In genomic region chr17:29569245-29569950, GRCh38 we compare ENCODE assay signal across 8 cellular contexts. TPM values are rescaled to one million over a fixed set of nuclear protein-coding genes. Genes with fewer than 3 reads are reported as not detected.
DNase-seq lines count a peak whose midpoint lies in the region; ATAC-seq lines count a peak whose summit lies in the region.

No MANE protein-coding gene starts in this region.

- H3K27me3 ChIP-seq in iPS DF 6.9 (ENCODE audit: control insufficient read depth, insufficient read depth, low read length) = peaks cover 11% of the 10 kb centered on the region; the same call in 1 of the 2 replicates

- DNase-seq in activated CD4-positive, alpha-beta T cell treated with anti-CD3 and anti-CD28 coated beads for 36 hours = no peak
- no peak for DNase-seq in activated CD4-positive, alpha-beta T cell treated with anti-CD3 and anti-CD28 coated beads for 4 hours
- peak; percentile 18 for DNase-seq in activated CD4-positive, alpha-beta memory T cell treated with anti-CD3 and anti-CD28 coated beads, Interleukin-2, amount 10 ng/mL, durations not matched to agents 7 days and 5 days
- DNase-seq in iPS DF 6.9 (ENCODE audit: low read depth, low spot score) (no peak), NCI-H2107 treated with DMSO at 0.1 percent for 48 hours (lab: John Stamatoyannopoulos, UW; ENCODE audit: unreplicated experiment) (no peak), epidermal melanocyte (ENCODE audit: insufficient read length, low spot score) (no peak)
- DNase-seq in stimulated activated CD8-positive, alpha-beta memory T cell treated with anti-CD3 and anti-CD28 coated beads, Interleukin-4, amount 100 ng/mL, for 48 hours = peak; percentile 34
- DNase-seq in activated CD4-positive, alpha-beta T cell treated with anti-CD3 and anti-CD28 coated beads for 48 hours = no peak

- no peak for ATAC-seq in activated CD4-positive, alpha-beta T cell treated with anti-CD3 and anti-CD28 coated beads for 36 hours

- peak overlapping the region; percentile 52 for H3K27ac Mint-ChIP-seq in activated CD4-positive, alpha-beta T cell treated with anti-CD3 and anti-CD28 coated beads for 36 hours
- H3K27ac Mint-ChIP-seq in activated CD4-positive, alpha-beta memory T cell treated with anti-CD3 and anti-CD28 coated beads, Interleukin-2, amount 10 ng/mL, durations not matched to agents 7 days and 5 days = peak overlapping the region; percentile 59

- WGBS in iPS DF 6.9 (ENCODE audit: insufficient coverage, insufficient read length) = no CpG with 5 or more reads among the region's 14 CpGs

- no peaks in the 10 kb centered on the region for H3K9me3 Mint-ChIP-seq in activated CD4-positive, alpha-beta T cell treated with anti-CD3 and anti-CD28 coated beads for 36 hours (ENCODE audit: low read depth)
- no peaks in the 10 kb centered on the region for H3K9me3 Mint-ChIP-seq in activated CD4-positive, alpha-beta memory T cell treated with anti-CD3 and anti-CD28 coated beads, Interleukin-2, amount 10 ng/mL, durations not matched to agents 7 days and 5 days

- peak overlapping the region; percentile 76; the same call in 1 of the 2 replicates for H3K4me3 ChIP-seq in iPS DF 6.9 (ENCODE audit: low read length)

- CTCF ChIA-PET in activated CD4-positive, alpha-beta T cell treated with anti-CD3 and anti-CD28 coated beads for 36 hours (lab: Charles Lee) = interaction anchor here (0.6 to 13.5 kb wide), 7 partner anchors 10 to 362 kb away, joined by 3 to 93 read pairs (median 3); partner anchors contain the start of gene GIT1
- CTCF ChIA-PET in activated CD4-positive, alpha-beta memory T cell treated with anti-CD3 and anti-CD28 coated beads, Interleukin-2, amount 10 ng/mL, durations not matched to agents 7 days and 5 days (lab: Charles Lee) = interaction anchor here (1.0 to 7.1 kb wide), 7 partner anchors 10 to 200 kb away, joined by 3 to 64 read pairs (median 4); no protein-coding TSS in a partner anchor

- H3K36me3 ChIP-seq in iPS DF 6.9 (ENCODE audit: control insufficient read depth, insufficient read depth, low read length) = 0 out of 2 replicates have a peak, but pooled peaks cover 2% of the 10 kb centered on the region

- H3K27ac ChIP-seq in iPS DF 6.9 (ENCODE audit: low read length) = no peak overlapping the region

- H3K36me3 Mint-ChIP-seq in activated CD4-positive, alpha-beta T cell treated with anti-CD3 and anti-CD28 coated beads for 36 hours (ENCODE audit: low read depth) = peaks cover 14% of the 10 kb centered on the region
- peaks cover 35% of the 10 kb centered on the region for H3K36me3 Mint-ChIP-seq in activated CD4-positive, alpha-beta memory T cell treated with anti-CD3 and anti-CD28 coated beads, Interleukin-2, amount 10 ng/mL, durations not matched to agents 7 days and 5 days (ENCODE audit: low read depth)

- intact Hi-C loops in activated CD4-positive, alpha-beta T cell treated with anti-CD3 and anti-CD28 coated beads for 36 hours (cut with DNase I, micrococcal nuclease) = loop anchor here (2.0 to 10.0 kb wide), 8 partner anchors 19 to 907 kb away; partner anchors contain the start of genes GIT1 (in 1 of the 2), NEK8 (in 1 of the 2), NUFIP2 (in 1 of the 2) and SDF2 (in 1 of the 2)

- H3K4me3 Mint-ChIP-seq in activated CD4-positive, alpha-beta T cell treated with anti-CD3 and anti-CD28 coated beads for 36 hours = peak overlapping the region; percentile 97
- H3K4me3 Mint-ChIP-seq in activated CD4-positive, alpha-beta memory T cell treated with anti-CD3 and anti-CD28 coated beads, Interleukin-2, amount 10 ng/mL, durations not matched to agents 7 days and 5 days = peak overlapping the region; percentile 83

- peaks cover 24% of the 10 kb centered on the region for H3K4me1 Mint-ChIP-seq in activated CD4-positive, alpha-beta T cell treated with anti-CD3 and anti-CD28 coated beads for 36 hours
- peaks cover 29% of the 10 kb centered on the region for H3K4me1 Mint-ChIP-seq in activated CD4-positive, alpha-beta memory T cell treated with anti-CD3 and anti-CD28 coated beads, Interleukin-2, amount 10 ng/mL, durations not matched to agents 7 days and 5 days

- POLR2A ChIA-PET in activated CD4-positive, alpha-beta T cell treated with anti-CD3 and anti-CD28 coated beads for 36 hours (lab: Charles Lee) = interaction anchor here (0.6 kb wide), 1 partner anchor 290 kb away, joined by 3 read pairs; no protein-coding TSS in a partner anchor
- POLR2A ChIA-PET in activated CD4-positive, alpha-beta memory T cell treated with anti-CD3 and anti-CD28 coated beads, Interleukin-2, amount 10 ng/mL, durations not matched to agents 7 days and 5 days (lab: Charles Lee) = interaction anchor here (0.8 to 9.3 kb wide), 6 partner anchors 19 to 208 kb away, joined by 4 to 107 read pairs (median 5); partner anchors contain the start of gene ANKRD13B

- no peaks in the 10 kb centered on the region for H3K27me3 Mint-ChIP-seq in activated CD4-positive, alpha-beta T cell treated with anti-CD3 and anti-CD28 coated beads for 36 hours
- no peaks in the 10 kb centered on the region for H3K27me3 Mint-ChIP-seq in activated CD4-positive, alpha-beta memory T cell treated with anti-CD3 and anti-CD28 coated beads, Interleukin-2, amount 10 ng/mL, durations not matched to agents 7 days and 5 days

- H3K4me1 ChIP-seq in iPS DF 6.9 (ENCODE audit: control insufficient read depth, insufficient read depth, low read length) = peaks cover 2% of the 10 kb centered on the region

- H3K9me3 ChIP-seq in iPS DF 6.9 (ENCODE audit: control insufficient read depth, insufficient read depth, low read length) = no peaks in the 10 kb centered on the region

RNA-seq across cellular contexts. Expression of gene TP53I13, which starts 0.9 kb away (rescaled TPM):
- 10 to 100 TPM; 37.7 to 41.5 TPM for total RNA-seq in activated CD4-positive, alpha-beta T cell treated with anti-CD3 and anti-CD28 coated beads for 36 hours
- 100 to 1,000 TPM; 112 to 118 TPM for total RNA-seq in activated CD4-positive, alpha-beta memory T cell treated with anti-CD3 and anti-CD28 coated beads, Interleukin-2, amount 10 ng/mL, durations not matched to agents 7 days and 5 days

RNA-seq across cellular contexts. Expression of gene ABHD15, which starts 2.6 kb away (rescaled TPM):
- 1 to 10 TPM; 7.2 to 8.6 TPM for total RNA-seq in activated CD4-positive, alpha-beta T cell treated with anti-CD3 and anti-CD28 coated beads for 36 hours
- total RNA-seq in activated CD4-positive, alpha-beta memory T cell treated with anti-CD3 and anti-CD28 coated beads, Interleukin-2, amount 10 ng/mL, durations not matched to agents 7 days and 5 days = 10 to 100 TPM; 18.5 to 19.3 TPM

RNA-seq across cellular contexts. Expression of gene GIT1, which starts 20.1 kb away (rescaled TPM):
- 10 to 100 TPM; 60.5 to 74.1 TPM for total RNA-seq in activated CD4-positive, alpha-beta T cell treated with anti-CD3 and anti-CD28 coated beads for 36 hours
- total RNA-seq in activated CD4-positive, alpha-beta memory T cell treated with anti-CD3 and anti-CD28 coated beads, Interleukin-2, amount 10 ng/mL, durations not matched to agents 7 days and 5 days = 10 to 100 TPM; 76.6 to 80.4 TPM

RNA-seq across cellular contexts. Expression of gene ANKRD13B, which starts 23.5 kb away (rescaled TPM):
- 10 to 100 TPM; 17.3 to 20.2 TPM for total RNA-seq in activated CD4-positive, alpha-beta T cell treated with anti-CD3 and anti-CD28 coated beads for 36 hours
- 10 to 100 TPM; 11.3 to 13.6 TPM for total RNA-seq in activated CD4-positive, alpha-beta memory T cell treated with anti-CD3 and anti-CD28 coated beads, Interleukin-2, amount 10 ng/mL, durations not matched to agents 7 days and 5 days

RNA-seq across cellular contexts. Expression of gene CORO6, which starts 53.3 kb away (rescaled TPM):
- total RNA-seq in activated CD4-positive, alpha-beta T cell treated with anti-CD3 and anti-CD28 coated beads for 36 hours = 10 to 100 TPM; 13.9 to 14.2 TPM
- total RNA-seq in activated CD4-positive, alpha-beta memory T cell treated with anti-CD3 and anti-CD28 coated beads, Interleukin-2, amount 10 ng/mL, durations not matched to agents 7 days and 5 days = 1 to 10 TPM; 5.3 to 5.6 TPM

Comparison
In these comparisons a context has a peak if more than half of its experiments do, and no peak if none do; other contexts are left out.
1. DNase-seq: peak in activated CD4-positive, alpha-beta memory T cell treated with anti-CD3 and anti-CD28 coated beads, Interleukin-2, amount 10 ng/mL, durations not matched to agents 7 days and 5 days (single experiment) and stimulated activated CD8-positive, alpha-beta memory T cell treated with anti-CD3 and anti-CD28 coated beads, Interleukin-4, amount 100 ng/mL, for 48 hours (single experiment); none in activated CD4-positive, alpha-beta T cell treated with anti-CD3 and anti-CD28 coated beads for 36 hours (single experiment), activated CD4-positive, alpha-beta T cell treated with anti-CD3 and anti-CD28 coated beads for 4 hours (0 of 2), iPS DF 6.9 (single experiment), NCI-H2107 treated with DMSO at 0.1 percent for 48 hours (single experiment), epidermal melanocyte (single experiment) and activated CD4-positive, alpha-beta T cell treated with anti-CD3 and anti-CD28 coated beads for 48 hours (single experiment).